Comparison of ENCODE assay signal across 13 cellular contexts in the genomic region with DNA sequence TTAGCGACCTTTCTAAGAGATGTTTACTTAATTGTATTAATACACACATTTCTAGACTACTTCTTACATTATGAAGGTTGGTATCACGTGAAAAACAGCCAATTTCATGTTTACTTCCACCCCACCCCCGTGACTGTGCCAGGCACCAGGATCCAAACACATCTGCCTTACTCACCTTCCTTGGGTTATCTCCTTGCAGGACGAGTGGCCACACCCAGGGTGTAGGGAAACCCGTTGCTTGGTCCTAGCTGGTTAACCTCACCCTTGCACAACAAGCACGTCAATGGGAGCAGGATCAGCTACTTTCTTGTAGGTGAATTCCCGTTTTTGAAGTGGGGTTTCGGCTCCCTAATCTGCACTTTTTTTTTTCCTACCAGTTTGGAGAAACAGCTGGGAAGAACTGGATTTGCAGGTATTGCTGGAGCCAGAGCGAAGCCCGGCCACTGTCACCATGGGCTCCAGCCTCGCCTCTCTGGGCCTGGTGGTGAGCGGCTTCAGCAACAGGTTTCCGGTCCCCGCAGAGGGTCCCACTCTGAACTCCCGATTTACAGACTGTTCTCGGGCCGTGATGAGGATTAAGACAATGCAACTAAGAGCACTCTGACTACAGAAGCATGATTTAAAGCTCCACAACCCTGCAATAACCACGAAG. TPM values are rescaled to one million over a fixed set of nuclear protein-coding genes. Genes with fewer than 3 reads are reported as not detected.
A peak's percentile ranks its signal among the peaks of the same experiment; 100 is the strongest.
DNase-seq lines count a peak whose midpoint lies in the region; ATAC-seq, FAIRE-seq and TF ChIP-seq lines count a peak whose summit lies in the region.
"Had no signal": no experiment of that assay in that cellular context is flagged by ENCODE, and none has a peak within 500 bp of the region (broad histone marks: within the 10 kb centered on the region; RNA-seq: fewer than 3 reads in every experiment).

No MANE protein-coding gene starts in this region.

- no peak for ATAC-seq in GM21529 (IDR thresholded peaks at IDR 0.05; ENCODE audit: unreplicated experiment)
- ATAC-seq in HG03025 (IDR thresholded peaks at IDR 0.05; ENCODE audit: low FRiP score, unreplicated experiment) = no peak

- no peaks in the 10 kb centered on the region for H3K9me3 Mint-ChIP-seq in activated CD4-positive, alpha-beta T cell treated with anti-CD3 and anti-CD28 coated beads, Interleukin-2, amount 10 ng/mL, durations not matched to agents 24 days and 14 days
- no peaks in the 10 kb centered on the region for H3K9me3 Mint-ChIP-seq in mesothelial cell of epicardium
- H3K9me3 Mint-ChIP-seq: activated B cell treated with CpG ODN at 0.5 μM for 24 hours; activated naive CD8-positive, alpha-beta T cell treated with anti-CD3 and anti-CD28 coated beads, Interleukin-2, amount 10 ng/mL, durations not matched to agents 7 days and 5 days had no signal

- peaks cover 1% of the 10 kb centered on the region for H3K36me3 ChIP-seq in bronchial epithelial cell (ENCODE audit: control insufficient read depth, insufficient read depth, low read length)

- DNase-seq in activated CD4-positive, alpha-beta T cell treated with anti-CD3 and anti-CD28 coated beads, Interleukin-2, amount 10 ng/mL, durations not matched to agents 24 days and 14 days = no peak
- DNase-seq in activated CD4-positive, alpha-beta T cell treated with anti-CD3 and anti-CD28 coated beads, Interleukin-2, amount 50 U/mL, for 48 hours = no peak
- DNase-seq in bronchial epithelial cell (ENCODE audit: low read depth) (peak; percentile 96), mesothelial cell of epicardium (ENCODE audit: low spot score in 2 of 2, unreplicated experiment in 2 of 2) (no peak)
- no peak for DNase-seq in stimulated activated CD4-positive, alpha-beta T cell treated with anti-CD3 and anti-CD28 coated beads, Interleukin-4, amount 100 ng/mL, for 1 hour
- DNase-seq: activated B cell treated with CpG ODN at 0.5 μM for 24 hours; activated naive CD8-positive, alpha-beta T cell treated with anti-CD3 and anti-CD28 coated beads, Interleukin-2, amount 10 ng/mL, durations not matched to agents 7 days and 5 days; NCI-H1417 treated with DMSO at 0.1 percent for 48 hours had no signal

- no peak overlapping the region for H3K4me3 ChIP-seq in bronchial epithelial cell (ENCODE audit: low read depth, low read length)

- TF ChIP-seq CTCF in bronchial epithelial cell (IDR thresholded peaks at IDR 0.05; ENCODE audit: insufficient read depth, low read length, severe bottlenecking) (no peak), mesothelial cell of epicardium (IDR thresholded peaks at IDR 0.05; ENCODE audit: unreplicated experiment) (no peak)

- H3K4me1 Mint-ChIP-seq in activated CD4-positive, alpha-beta T cell treated with anti-CD3 and anti-CD28 coated beads, Interleukin-2, amount 10 ng/mL, durations not matched to agents 24 days and 14 days = peaks cover 21% of the 10 kb centered on the region
- H3K4me1 Mint-ChIP-seq in mesothelial cell of epicardium = peaks cover 28% of the 10 kb centered on the region

- no peak overlapping the region for H3K4me3 Mint-ChIP-seq in activated CD4-positive, alpha-beta T cell treated with anti-CD3 and anti-CD28 coated beads, Interleukin-2, amount 10 ng/mL, durations not matched to agents 24 days and 14 days
- no peak overlapping the region for H3K4me3 Mint-ChIP-seq in mesothelial cell of epicardium
- H3K4me3 Mint-ChIP-seq: activated B cell treated with CpG ODN at 0.5 μM for 24 hours had no signal

- intact Hi-C loops in activated CD4-positive, alpha-beta T cell treated with anti-CD3 and anti-CD28 coated beads, Interleukin-2, amount 10 ng/mL, durations not matched to agents 24 days and 14 days (cut with micrococcal nuclease) = no loop called here

- H3K27ac ChIP-seq in temporal lobe (ENCODE audit: low read depth, low read length) = peak overlapping the region; percentile 94

- H3K27me3 Mint-ChIP-seq in activated CD4-positive, alpha-beta T cell treated with anti-CD3 and anti-CD28 coated beads, Interleukin-2, amount 10 ng/mL, durations not matched to agents 24 days and 14 days = no peaks in the 10 kb centered on the region
- no peaks in the 10 kb centered on the region for H3K27me3 Mint-ChIP-seq in mesothelial cell of epicardium (ENCODE audit: low read depth)
- H3K27me3 Mint-ChIP-seq: activated B cell treated with CpG ODN at 0.5 μM for 24 hours; activated naive CD8-positive, alpha-beta T cell treated with anti-CD3 and anti-CD28 coated beads, Interleukin-2, amount 10 ng/mL, durations not matched to agents 7 days and 5 days had no signal

- peak overlapping the region; percentile 4 for H3K27ac Mint-ChIP-seq in activated CD4-positive, alpha-beta T cell treated with anti-CD3 and anti-CD28 coated beads, Interleukin-2, amount 10 ng/mL, durations not matched to agents 24 days and 14 days
- peak overlapping the region; percentile 72 for H3K27ac Mint-ChIP-seq in mesothelial cell of epicardium
- H3K27ac Mint-ChIP-seq: activated B cell treated with CpG ODN at 0.5 μM for 24 hours; activated naive CD8-positive, alpha-beta T cell treated with anti-CD3 and anti-CD28 coated beads, Interleukin-2, amount 10 ng/mL, durations not matched to agents 7 days and 5 days had no signal

- H3K27me3 ChIP-seq in bronchial epithelial cell (ENCODE audit: control insufficient read depth, insufficient read depth, low read length) = no peaks in the 10 kb centered on the region

- H3K36me3 Mint-ChIP-seq in activated CD4-positive, alpha-beta T cell treated with anti-CD3 and anti-CD28 coated beads, Interleukin-2, amount 10 ng/mL, durations not matched to agents 24 days and 14 days (ENCODE audit: low read depth) = peaks cover 28% of the 10 kb centered on the region
- H3K36me3 Mint-ChIP-seq in mesothelial cell of epicardium = peaks cover 22% of the 10 kb centered on the region

- FAIRE-seq in bronchial epithelial cell (lab: Jason Lieb, UNC) = peak; percentile 80
- FAIRE-seq: endometrium had no signal

RNA-seq across cellular contexts. Expression of a gene that starts 2.1 kb away (rescaled TPM):
- total RNA-seq in activated CD4-positive, alpha-beta T cell treated with anti-CD3 and anti-CD28 coated beads, Interleukin-2, amount 10 ng/mL, durations not matched to agents 24 days and 14 days = 1,973 and 2,004 TPM in 2 replicates
- total RNA-seq in bronchial epithelial cell = 766 and 1,827 TPM in 2 replicates
- 1,270 to 1,309 TPM (median 1,304 TPM) in 3 replicates for total RNA-seq in mesothelial cell of epicardium
- 777 TPM for total RNA-seq in temporal lobe

RNA-seq across cellular contexts. Expression of a gene that starts 25.5 kb away (rescaled TPM):
- total RNA-seq in activated CD4-positive, alpha-beta T cell treated with anti-CD3 and anti-CD28 coated beads, Interleukin-2, amount 10 ng/mL, durations not matched to agents 24 days and 14 days = 52.8 and 53.0 TPM in 2 replicates
- total RNA-seq in bronchial epithelial cell (5.1 and 17.4 TPM in 2 replicates), mesothelial cell of epicardium (98.7 to 107 TPM (median 102 TPM) in 3 replicates), temporal lobe (73.8 TPM)

RNA-seq across cellular contexts. Expression of a gene that starts 36.6 kb away (rescaled TPM):
- 29.6 and 38.7 TPM in 2 replicates for total RNA-seq in activated CD4-positive, alpha-beta T cell treated with anti-CD3 and anti-CD28 coated beads, Interleukin-2, amount 10 ng/mL, durations not matched to agents 24 days and 14 days
- total RNA-seq in bronchial epithelial cell = under 0.01 and 0.26 TPM in 2 replicates
- total RNA-seq in mesothelial cell of epicardium = 1.9 to 4.5 TPM (median 2.1 TPM) in 3 replicates
- 0.98 TPM for total RNA-seq in temporal lobe
- total RNA-seq: A172 had no signal
